ENCODE assay signal across 20 cellular contexts in genomic region chr2:15795426-15795825, GRCh38.
"Had no signal": no experiment of that assay in that cellular context is flagged by ENCODE, and none has a peak within 500 bp of the region (broad histone marks: within the 10 kb centered on the region; RNA-seq: fewer than 3 reads in every experiment).

No MANE protein-coding gene starts in this region.

- H3K27me3 ChIP-seq: testis, uterus had no signal

- H3K9me3 Mint-ChIP-seq: activated T-helper 1 cell treated with anti-CD3 and anti-CD28 coated beads, Interleukin-12 subunit alpha, Interleukin-12 subunit beta, Interleukin-2, Interleukin-4 antibody, amounts not matched to agents 30 ng/mL and 10 ng/mL and 1 ng/mL, durations not matched to agents 14 hours and 24 hours and 36 hours; stimulated activated naive CD8-positive, alpha-beta T cell treated with anti-CD3 and anti-CD28 coated beads, Interleukin-15, amount 100 ng/mL, for 72 hours had no signal

- H3K9me3 ChIP-seq: breast epithelium, lower lobe of right lung, prostate gland, testis, uterus had no signal

- H3K36me3 Mint-ChIP-seq: naive B cell had no signal

- H3K27ac Mint-ChIP-seq: activated CD8-positive, alpha-beta T cell treated with anti-CD3 and anti-CD28 coated beads, Interleukin-2, amount 10 ng/mL, durations not matched to agents 7 days and 5 days; activated T-helper 1 cell treated with anti-CD3 and anti-CD28 coated beads, Interleukin-12 subunit alpha, Interleukin-12 subunit beta, Interleukin-2, Interleukin-4 antibody, amounts not matched to agents 30 ng/mL and 10 ng/mL and 1 ng/mL, durations not matched to agents 14 hours and 24 hours and 36 hours; naive B cell; stimulated activated naive CD8-positive, alpha-beta T cell treated with anti-CD3 and anti-CD28 coated beads, Interleukin-15, amount 100 ng/mL, for 72 hours had no signal

- H3K36me3 ChIP-seq: breast epithelium, lower lobe of right lung, prostate gland, uterus had no signal

- H3K4me1 Mint-ChIP-seq: naive B cell; stimulated activated naive CD8-positive, alpha-beta T cell treated with anti-CD3 and anti-CD28 coated beads, Interleukin-15, amount 100 ng/mL, for 72 hours had no signal

- ATAC-seq: activated CD8-positive, alpha-beta T cell treated with anti-CD3 and anti-CD28 coated beads, Interleukin-2, amount 10 ng/mL, durations not matched to agents 7 days and 5 days; esophagus mucosa; lower lobe of right lung; stimulated activated naive CD8-positive, alpha-beta T cell treated with anti-CD3 and anti-CD28 coated beads, Interleukin-15, amount 100 ng/mL, for 72 hours had no signal

- H3K4me1 ChIP-seq: breast epithelium, lower lobe of right lung, prostate gland, uterus had no signal

- H3K27ac ChIP-seq: breast epithelium, lower lobe of right lung, prostate gland, testis, uterus, VCaP had no signal

- H3K4me3 Mint-ChIP-seq: activated CD8-positive, alpha-beta T cell treated with anti-CD3 and anti-CD28 coated beads, Interleukin-2, amount 10 ng/mL, durations not matched to agents 7 days and 5 days; activated T-helper 1 cell treated with anti-CD3 and anti-CD28 coated beads, Interleukin-12 subunit alpha, Interleukin-12 subunit beta, Interleukin-2, Interleukin-4 antibody, amounts not matched to agents 30 ng/mL and 10 ng/mL and 1 ng/mL, durations not matched to agents 14 hours and 24 hours and 36 hours; naive B cell; stimulated activated naive CD8-positive, alpha-beta T cell treated with anti-CD3 and anti-CD28 coated beads, Interleukin-15, amount 100 ng/mL, for 72 hours had no signal

- H3K4me3 ChIP-seq: breast epithelium, lower lobe of right lung, prostate gland, testis, uterus had no signal

- DNase-seq: activated CD8-positive, alpha-beta memory T cell treated with anti-CD3 and anti-CD28 coated beads, Interleukin-2, amount 50 U/mL, for 48 hours; activated CD8-positive, alpha-beta T cell treated with anti-CD3 and anti-CD28 coated beads, Interleukin-2, amount 10 ng/mL, durations not matched to agents 7 days and 5 days; activated naive CD4-positive, alpha-beta T cell; aorta; foreskin melanocyte; lower lobe of right lung; midbrain; naive B cell; nucleus accumbens; stimulated activated CD4-positive, alpha-beta T cell treated with anti-CD3 and anti-CD28 coated beads, Interleukin-15, amount 100 ng/mL, for 24 hours; stimulated activated CD4-positive, alpha-beta T cell treated with anti-CD3 and anti-CD28 coated beads, Interleukin-4, amount 100 ng/mL, for 24 hours; stimulated activated naive CD8-positive, alpha-beta T cell treated with anti-CD3 and anti-CD28 coated beads, Interleukin-15, amount 100 ng/mL, for 72 hours; T-helper 9 cell; testis had no signal
